Comparison of ENCODE assay signal across 21 cellular contexts in the genomic region with DNA sequence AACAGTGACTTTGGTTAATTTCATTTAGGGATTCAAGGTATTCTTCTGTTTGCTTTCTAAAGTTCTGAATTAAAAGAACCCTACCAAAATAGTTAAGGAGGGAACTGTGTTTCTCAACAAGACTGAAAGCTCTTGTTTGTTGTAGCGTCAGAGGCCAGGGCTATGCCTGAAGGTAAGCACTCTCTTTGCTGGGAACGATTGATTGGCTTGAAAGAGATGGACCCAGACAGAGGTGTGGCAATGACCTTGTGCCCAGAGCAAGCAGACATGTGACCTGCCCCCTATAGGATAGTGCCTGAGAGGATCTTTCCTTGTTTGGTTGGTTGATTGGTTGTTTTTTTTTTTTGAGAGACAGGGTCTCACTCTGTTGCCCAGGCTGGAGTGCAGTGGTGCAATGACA.
DNase-seq lines count a peak whose midpoint lies in the region; ATAC-seq, FAIRE-seq and TF ChIP-seq lines count a peak whose summit lies in the region.
"Had no signal": no experiment of that assay in that cellular context is flagged by ENCODE, and none has a peak within 500 bp of the region (broad histone marks: within the 10 kb centered on the region; RNA-seq: fewer than 3 reads in every experiment).

No MANE protein-coding gene starts in this region.

- H3K27ac ChIP-seq in HepG2 (ENCODE audit: extremely low read length, insufficient read depth, low read length) (no peak overlapping the region), testis (no peak overlapping the region)
- H3K27ac ChIP-seq: BLaER1 treated with 17β-estradiol and CSF1 and Interleukin-3, amounts not matched to agents 10 nM and 100 nM; GM23248; HL-60 had no signal

- no peak overlapping the region for H3K4me3 Mint-ChIP-seq in memory B cell
- H3K4me3 Mint-ChIP-seq: CD8-positive, alpha-beta memory T cell; IgD-negative memory B cell had no signal

- no TSS peak for BruUV-seq in HepG2 (replicated peaks; lab: Mats Ljungman, UMichigan)

- no peak overlapping the region for H3K4me3 ChIP-seq in HepG2 (replicated peaks in 1 of 3; ENCODE audit: insufficient read depth in 1 of 3, low read depth in 2 of 3, low read length in 3 of 3)
- H3K4me3 ChIP-seq in testis, result no peak overlapping the region
- H3K4me3 ChIP-seq: BLaER1 treated with 17β-estradiol and CSF1 and Interleukin-3, amounts not matched to agents 10 nM and 100 nM; GM12878; GM23248; HAP-1 had no signal

- H3K4me1 ChIP-seq in HepG2 (ENCODE audit: insufficient read depth, low read length), result peaks cover 10% of the 10 kb centered on the region
- no peaks in the 10 kb centered on the region for H3K4me1 ChIP-seq in testis
- H3K4me1 ChIP-seq: HAP-1 had no signal

- no peak overlapping the region for H3K9ac ChIP-seq in HepG2 (ENCODE audit: insufficient read depth, low read depth, low read length)
- H3K9ac ChIP-seq: BLaER1 treated with 17β-estradiol and CSF1 and Interleukin-3, amounts not matched to agents 10 nM and 100 nM; GM23248 had no signal

- no peak for TF ChIP-seq CTCF in HepG2 (CRISPR knock-in tag; IDR thresholded peaks at IDR 0.05)
- no peak for TF ChIP-seq CTCF in testis (IDR thresholded peaks at IDR 0.05)

- H3K27ac Mint-ChIP-seq in memory B cell, result peak overlapping the region; percentile 42

- POLR2A ChIA-PET in HepG2 (lab: Yijun Ruan, JAX), result no interaction called here

- H3K4me1 Mint-ChIP-seq in memory B cell, result peaks cover 16% of the 10 kb centered on the region

- no peaks in the 10 kb centered on the region for H3K27me3 Mint-ChIP-seq in memory B cell
- H3K27me3 Mint-ChIP-seq: IgD-negative memory B cell had no signal

- peak; percentile 19 for DNase-seq in activated effector memory CD4-positive, alpha-beta T cell treated with anti-CD3 and anti-CD28 coated beads, Interleukin-2, amount 50 U/mL, for 16 hours
- DNase-seq in activated effector memory CD4-positive, alpha-beta T cell treated with Interleukin-2 at 50 U/mL for 16 hours, result no peak
- DNase-seq in HepG2 (ENCODE audit: low spot score) (no peak), memory B cell (ENCODE audit: low spot score in 2 of 2) (no peak), NCI-H2227 (lab: John Stamatoyannopoulos, UW; ENCODE audit: unreplicated experiment) (no peak), testis (no peak), GM12892 (ENCODE audit: insufficient read length) (no peak)
- no peak for DNase-seq in central memory CD4-positive, alpha-beta T cell
- DNase-seq: 8988T; CD8-positive, alpha-beta memory T cell; COR-L47; DMS 273 treated with DMSO at 0.1 percent for 48 hours; DMS53; DND-41; EL; GM23248 had no signal

- peak; percentile 46; the same call in 1 of the 3 replicates for ATAC-seq in HepG2
- no peak for ATAC-seq in memory B cell (ENCODE audit: low read depth)
- ATAC-seq: GM12878 had no signal

- FAIRE-seq in HepG2 (lab: Jason Lieb, UNC) (no peak), GM12892 (lab: Jason Lieb, UNC) (no peak)
- FAIRE-seq: GM12878 had no signal

- no peaks in the 10 kb centered on the region for H4K20me1 ChIP-seq in HepG2 (ENCODE audit: insufficient read depth, low read length)
- H4K20me1 ChIP-seq: BLaER1 treated with 17β-estradiol and CSF1 and Interleukin-3, amounts not matched to agents 10 nM and 100 nM had no signal

- peaks cover 1% of the 10 kb centered on the region for H3K9me3 Mint-ChIP-seq in memory B cell
- H3K9me3 Mint-ChIP-seq: CD8-positive, alpha-beta memory T cell had no signal

- CTCF ChIA-PET in HepG2 (lab: Yijun Ruan, JAX; ENCODE audit: low intra/inter-chr PET ratio, low total read pairs), result no interaction called here

- 0 out of 5 replicates have a peak, but pooled peaks cover 0 to 4% of the 10 kb centered on the region in 2 experiments for H3K27me3 ChIP-seq in HepG2 (ENCODE audit: control insufficient read depth in 1 of 2, insufficient read depth in 2 of 2, low read length in 2 of 2)
- no peaks in the 10 kb centered on the region for H3K27me3 ChIP-seq in testis
- H3K27me3 ChIP-seq: BLaER1 treated with 17β-estradiol and CSF1 and Interleukin-3, amounts not matched to agents 10 nM and 100 nM had no signal

- no peak overlapping the region for H2AFZ ChIP-seq in HepG2 (ENCODE audit: low read length)
- H2AFZ ChIP-seq: GM23248 had no signal

- TF ChIP-seq EP300 in HepG2 (IDR thresholded peaks at IDR 0.05; ENCODE audit: low read depth in 2 of 2, low read length in 2 of 2) (no peak), HepG2 (CRISPR knock-in tag; IDR thresholded peaks at IDR 0.05; ENCODE audit: borderline replicate concordance) (no peak)

- H3K79me2 ChIP-seq in HepG2 (ENCODE audit: insufficient read depth, low read length), result no peaks in the 10 kb centered on the region

- H3K9me3 ChIP-seq in HepG2 (ENCODE audit: low read length) (no peaks in the 10 kb centered on the region), testis (no peaks in the 10 kb centered on the region)

- H3K36me3 Mint-ChIP-seq in memory B cell, result peaks cover 3% of the 10 kb centered on the region

- no peak for TF ChIP-seq POLR2A in HepG2 (IDR thresholded peaks at IDR 0.05; ENCODE audit: insufficient read depth in 1 of 2, low read depth in 2 of 2, low read length in 2 of 2)
- TF ChIP-seq POLR2A in testis (IDR thresholded peaks at IDR 0.05), result no peak
- TF ChIP-seq POLR2A in GM12892 (IDR thresholded peaks at IDR 0.05; ENCODE audit: low read depth, low read length), result no peak

- in situ Hi-C loops in HepG2 (cut with HindIII; ENCODE audit: extremely low pct_ligation_motif_present, low pct_unique_long_range_greater_than_20kb), result no loop called here

- TF ChIP-seq RAD21 in HepG2 (CRISPR knock-in tag; IDR thresholded peaks at IDR 0.05), result no peak

- no peaks in the 10 kb centered on the region for H3K36me3 ChIP-seq in HepG2 (replicated peaks in 1 of 2; ENCODE audit: control insufficient read depth in 1 of 2, insufficient read depth in 2 of 2, low read length in 2 of 2)
- no peaks in the 10 kb centered on the region for H3K36me3 ChIP-seq in testis (ENCODE audit: low read depth, missing control alignments)
- H3K36me3 ChIP-seq: BLaER1 treated with 17β-estradiol and CSF1 and Interleukin-3, amounts not matched to agents 10 nM and 100 nM; HAP-1 had no signal

- WGBS in HepG2 (ENCODE audit: low lambda C conversion rate), result 0% methylated on average over 2 of the region's 2 CpGs
- 90 to 93% methylated on average over 2 of the region's 2 CpGs for WGBS in testis, 2 donors

- intact Hi-C loops in HepG2 (cut with micrococcal nuclease; ENCODE audit: unreplicated experiment) (no loop called here), testis (cut with DNase I; ENCODE audit: low total_unique reads) (no loop called here)

- H3K4me2 ChIP-seq in HepG2 (ENCODE audit: low read depth, low read length), result no peak overlapping the region
- H3K4me2 ChIP-seq: BLaER1 treated with 17β-estradiol and CSF1 and Interleukin-3, amounts not matched to agents 10 nM and 100 nM had no signal

TF ChIP-seq in HepG2, 621 proteins besides CTCF, POLR2A, EP300 and RAD21:
- TF ChIP-seq ZNF546 (CRISPR knock-in tag; conservative IDR thresholded peaks at IDR 0.05) (no peak), TAF1 (CRISPR knock-in tag; IDR thresholded peaks at IDR 0.05) (no peak), TARDBP (CRISPR knock-in tag; IDR thresholded peaks at IDR 0.05) (no peak), IKZF1 (IDR thresholded peaks at IDR 0.05) (no peak), ZNF224 (CRISPR knock-in tag; IDR thresholded peaks at IDR 0.05) (no peak), FOXJ3 (CRISPR knock-in tag; IDR thresholded peaks at IDR 0.05; ENCODE audit: borderline replicate concordance) (no peak), ZSCAN31 (CRISPR knock-in tag; IDR thresholded peaks at IDR 0.05; ENCODE audit: low read depth) (no peak)
